Comparison of ENCODE assay signal across 8 cellular contexts in the genomic region with DNA sequence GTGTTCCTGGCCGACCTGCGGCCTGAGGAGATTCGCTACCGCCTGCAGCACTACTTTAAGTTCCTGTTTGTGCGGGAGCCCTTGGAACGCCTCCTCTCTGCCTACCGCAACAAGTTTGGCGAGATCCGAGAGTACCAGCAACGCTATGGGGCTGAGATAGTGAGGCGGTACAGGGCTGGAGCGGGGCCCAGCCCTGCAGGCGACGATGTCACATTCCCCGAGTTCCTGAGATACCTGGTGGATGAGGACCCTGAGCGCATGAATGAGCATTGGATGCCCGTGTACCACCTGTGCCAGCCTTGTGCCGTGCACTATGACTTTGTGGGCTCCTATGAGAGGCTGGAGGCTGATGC. TPM values are rescaled to one million over a fixed set of nuclear protein-coding genes. Genes with fewer than 3 reads are reported as not detected.
DNase-seq lines count a peak whose midpoint lies in the region; ATAC-seq, FAIRE-seq and TF ChIP-seq lines count a peak whose summit lies in the region.

No MANE protein-coding gene starts in this region.

- H3K4me3 ChIP-seq in NB4 (ENCODE audit: low read depth, low read length) (peak overlapping the region; percentile 67), kidney (ENCODE audit: low read length in 2 of 2) (peak overlapping the region; percentile 75 to 88), subcutaneous abdominal adipose tissue (ENCODE audit: low read depth in 1 of 5, low read length in 5 of 5) (peak overlapping the region; percentile 62 to 96 (median 88))

- no peaks in the 10 kb centered on the region for H3K9me3 Mint-ChIP-seq in brain

- DNase-seq in AG20443 (ENCODE audit: low spot score) (peak; percentile 59), NB4 (ENCODE audit: low read depth) (no peak), kidney (no peak), Ammon's horn (ENCODE audit: low spot score) (no peak), ureter (ENCODE audit: low spot score) (no peak)

- TF ChIP-seq CTCF in NB4 (IDR thresholded peaks at IDR 0.05; ENCODE audit: low read depth, low read length) (no peak), brain (conservative IDR thresholded peaks at IDR 0.05) (no peak), kidney (IDR thresholded peaks at IDR 0.05; ENCODE audit: borderline replicate concordance, extremely low read depth, insufficient read depth) (no peak)

- H3K27ac Mint-ChIP-seq in brain, result peak overlapping the region in 2 of 5 experiments; percentile 16 to 47

- no peak for FAIRE-seq in kidney (lab: Jason Lieb, UNC)

- H3K9ac ChIP-seq in kidney (ENCODE audit: low read length in 2 of 2) (peak overlapping the region; percentile 52 to 77), subcutaneous abdominal adipose tissue (ENCODE audit: low read length in 5 of 5) (peak overlapping the region in 4 of 5 donors; percentile 72 to 93 (median 82))

- H3K27ac ChIP-seq in kidney (ENCODE audit: low read depth in 2 of 2, low read length in 2 of 2), result peak overlapping the region in 1 of 2 donors; percentile 47
- H3K27ac ChIP-seq in subcutaneous abdominal adipose tissue (ENCODE audit: low read depth, low read length), result no peak overlapping the region

- H3K4me1 ChIP-seq in kidney (ENCODE audit: control insufficient read depth in 1 of 2, insufficient read depth in 1 of 2, low read depth in 1 of 2, low read length in 2 of 2) (peaks cover 0 to 15% of the 10 kb centered on the region in 2 donors), subcutaneous abdominal adipose tissue (ENCODE audit: control insufficient read depth in 5 of 5, insufficient read depth in 5 of 5, low read length in 5 of 5) (peaks cover 4 to 29% (median 22%) of the 10 kb centered on the region in 5 donors)

- H3K27me3 Mint-ChIP-seq in brain, result peaks cover 16% of the 10 kb centered on the region

- TF ChIP-seq POLR2A in NB4 (IDR thresholded peaks at IDR 0.05; ENCODE audit: extremely low read depth, insufficient read length), result no peak

- H3K36me3 ChIP-seq in kidney (ENCODE audit: control insufficient read depth in 1 of 2, insufficient read depth in 2 of 2, low read length in 2 of 2), result no peaks in the 10 kb centered on the region
- H3K36me3 ChIP-seq in subcutaneous abdominal adipose tissue (ENCODE audit: control insufficient read depth in 5 of 5, insufficient read depth in 5 of 5, low read length in 5 of 5), result peaks cover 0 to 9% (median 5%) of the 10 kb centered on the region in 5 donors

- H3K4me3 Mint-ChIP-seq in brain, result peak overlapping the region; percentile 77 to 80 (median 78)

- no peaks in the 10 kb centered on the region for H3K9me3 ChIP-seq in kidney (ENCODE audit: control insufficient read depth in 1 of 2, low read length in 2 of 2)
- H3K9me3 ChIP-seq in subcutaneous abdominal adipose tissue (ENCODE audit: control insufficient read depth in 5 of 5, low read length in 5 of 5), result no peaks in the 10 kb centered on the region

- H3K4me1 Mint-ChIP-seq in brain, result peaks cover 25% of the 10 kb centered on the region

- intact Hi-C loops in kidney (cut with DNase I), result no loop called here

- ATAC-seq in GM19438 (IDR thresholded peaks at IDR 0.05; ENCODE audit: low read depth, unreplicated experiment), result peak; percentile 24

- no peaks in the 10 kb centered on the region for H3K27me3 ChIP-seq in subcutaneous abdominal adipose tissue (ENCODE audit: control insufficient read depth in 5 of 5, insufficient read depth in 4 of 5, low read length in 5 of 5)

- no peaks in the 10 kb centered on the region for H3K36me3 Mint-ChIP-seq in brain

RNA-seq across cellular contexts. Expression of gene CHST14, which starts 1.0 kb away (rescaled TPM):
- polyA plus RNA-seq in brain (ENCODE audit: insufficient read depth, low read depth, low replicate concordance), result 13.5 TPM
- 14.3 TPM for total RNA-seq in kidney
- polyA plus RNA-seq in kidney (ENCODE audit: insufficient read depth, low read depth, low replicate concordance), result 11.9 TPM
- 18.0 TPM for total RNA-seq in ureter

RNA-seq across cellular contexts. Expression of gene BAHD1, which starts 31.0 kb away (rescaled TPM):
- polyA plus RNA-seq in brain (ENCODE audit: insufficient read depth, low read depth, low replicate concordance) (22.4 TPM), kidney (ENCODE audit: insufficient read depth, low read depth, low replicate concordance) (13.3 TPM)
- total RNA-seq in kidney (28.4 TPM), ureter (29.0 TPM)
